11 cellular contexts compared by ENCODE assay signal in the genomic region with DNA sequence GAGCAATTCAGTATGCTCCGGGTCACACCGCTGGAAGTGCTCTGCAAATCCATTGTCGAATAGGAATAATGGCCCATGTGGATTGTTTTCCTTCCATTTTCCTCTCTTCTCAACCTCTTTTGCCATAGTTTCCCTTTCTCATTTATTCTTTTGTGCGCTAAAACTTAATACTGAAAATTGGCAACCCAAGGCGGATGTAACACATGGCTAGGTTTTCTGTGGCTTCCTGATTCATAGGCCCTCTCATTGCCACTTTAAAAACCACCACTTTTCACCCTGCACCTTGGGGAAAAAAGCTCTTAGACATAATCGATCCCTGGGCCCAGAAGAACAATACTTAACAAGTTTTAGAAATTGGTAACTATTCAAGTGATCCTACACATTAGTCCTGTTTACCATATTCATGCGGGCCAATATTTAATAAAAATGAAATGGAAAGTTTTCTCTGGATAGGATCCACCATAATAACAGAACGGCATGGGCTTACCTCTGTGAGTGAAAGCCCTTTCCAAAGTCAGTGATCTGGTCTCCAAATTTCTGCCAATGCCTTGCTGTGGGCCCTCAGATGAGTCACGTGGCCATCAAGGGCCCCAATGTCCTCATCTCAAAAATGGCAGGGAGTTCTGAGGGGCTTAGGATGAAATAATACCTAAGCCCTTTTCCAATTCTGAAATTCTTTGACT. TPM values are rescaled to one million over a fixed set of nuclear protein-coding genes. Genes with fewer than 3 reads are reported as not detected.
DNase-seq lines count a peak whose midpoint lies in the region; ATAC-seq and TF ChIP-seq lines count a peak whose summit lies in the region.
"Had no signal": no experiment of that assay in that cellular context is flagged by ENCODE, and none has a peak within 500 bp of the region (broad histone marks: within the 10 kb centered on the region; RNA-seq: fewer than 3 reads in every experiment).

No MANE protein-coding gene starts in this region.

- no peaks in the 10 kb centered on the region for H3K27me3 ChIP-seq in GM23338 (ENCODE audit: insufficient read depth)
- no peaks in the 10 kb centered on the region for H3K27me3 ChIP-seq in OCI-LY1 (ENCODE audit: insufficient read depth, low read length)
- H3K27me3 ChIP-seq in spleen (replicated peaks in 1 of 7), result no peaks in the 10 kb centered on the region

- H3K4me3 ChIP-seq in GM23338 (no peak overlapping the region), OCI-LY1 (ENCODE audit: low read depth, low read length, poor library complexity, severe bottlenecking) (peak overlapping the region; percentile 18), spleen (peak overlapping the region in 1 of 8 donors; percentile 33)

- H3K9ac ChIP-seq in OCI-LY1 (ENCODE audit: low read length), result peak overlapping the region; percentile 51

- H3K79me2 ChIP-seq in GM23338 (replicated peaks; ENCODE audit: insufficient read depth), result no peaks in the 10 kb centered on the region
- no peaks in the 10 kb centered on the region for H3K79me2 ChIP-seq in OCI-LY1 (ENCODE audit: insufficient read depth, low read length)

- ATAC-seq in activated CD8-positive, alpha-beta memory T cell treated with anti-CD3 and anti-CD28 coated beads, Interleukin-2, amount 10 ng/mL, durations not matched to agents 7 days and 5 days, result peak; percentile 34
- ATAC-seq in GM23338, result no peak
- ATAC-seq: left cardiac atrium had no signal

- H3K9me3 Mint-ChIP-seq in activated CD8-positive, alpha-beta memory T cell treated with anti-CD3 and anti-CD28 coated beads, Interleukin-2, amount 10 ng/mL, durations not matched to agents 7 days and 5 days (ENCODE audit: low read depth), result no peaks in the 10 kb centered on the region
- H3K9me3 Mint-ChIP-seq in GM23338, result no peaks in the 10 kb centered on the region

- no peaks in the 10 kb centered on the region for H4K20me1 ChIP-seq in GM23338 (replicated peaks; ENCODE audit: insufficient read depth)
- H4K20me1 ChIP-seq in OCI-LY1 (ENCODE audit: insufficient read depth, low read length), result no peaks in the 10 kb centered on the region

- no peak for TF ChIP-seq CTCF in GM23338 (conservative IDR thresholded peaks at IDR 0.05; ENCODE audit: low read depth in 2 of 2)
- TF ChIP-seq CTCF in OCI-LY1 (IDR thresholded peaks at IDR 0.05; ENCODE audit: low read length), result no peak
- no peak for TF ChIP-seq CTCF in spleen (IDR thresholded peaks at IDR 0.05 in 8 of 11, conservative IDR thresholded peaks at IDR 0.05 in 3 of 11)

- H3K36me3 ChIP-seq in GM23338 (ENCODE audit: insufficient read depth) (no peaks in the 10 kb centered on the region), OCI-LY1 (ENCODE audit: insufficient read depth, low read length) (peaks cover 73% of the 10 kb centered on the region), spleen (peaks cover 0 to 14% (median 0%) of the 10 kb centered on the region in 6 donors)

- no peak overlapping the region for H3K27ac ChIP-seq in GM23338 (ENCODE audit: low read depth)
- H3K27ac ChIP-seq in OCI-LY1 (ENCODE audit: low read depth, low read length, poor library complexity, severe bottlenecking), result peak overlapping the region; percentile 94
- H3K27ac ChIP-seq in spleen, result peak overlapping the region in 7 of 8 donors; percentile 27 to 74 (median 56)
- H3K27ac ChIP-seq: epithelial cell of prostate had no signal

- no peaks in the 10 kb centered on the region for H3K9me2 ChIP-seq in GM23338 (ENCODE audit: insufficient read depth)
- no peaks in the 10 kb centered on the region for H3K9me2 ChIP-seq in OCI-LY1 (ENCODE audit: low read depth, low read length)

- H3F3A ChIP-seq in GM23338 (replicated peaks; ENCODE audit: low read depth), result no peaks in the 10 kb centered on the region
- no peaks in the 10 kb centered on the region for H3F3A ChIP-seq in OCI-LY1 (ENCODE audit: insufficient read depth, low read length)

- H3K4me2 ChIP-seq in GM23338 (no peak overlapping the region), OCI-LY1 (ENCODE audit: low read length) (peak overlapping the region; percentile 61)

- no peaks in the 10 kb centered on the region for H3K4me1 ChIP-seq in GM23338 (ENCODE audit: insufficient read depth)
- peaks cover 77% of the 10 kb centered on the region for H3K4me1 ChIP-seq in OCI-LY1 (ENCODE audit: insufficient read depth, low read length, severe bottlenecking)
- peaks cover 16 to 85% (median 46%) of the 10 kb centered on the region in 6 donors for H3K4me1 ChIP-seq in spleen

- peaks cover 97% of the 10 kb centered on the region for H3K4me1 Mint-ChIP-seq in activated CD8-positive, alpha-beta memory T cell treated with anti-CD3 and anti-CD28 coated beads, Interleukin-2, amount 10 ng/mL, durations not matched to agents 7 days and 5 days
- H3K4me1 Mint-ChIP-seq in GM23338, result peaks cover 5% of the 10 kb centered on the region; the same call in 2 of the 3 replicates

- CTCF ChIA-PET in activated CD8-positive, alpha-beta memory T cell treated with anti-CD3 and anti-CD28 coated beads, Interleukin-2, amount 10 ng/mL, durations not matched to agents 7 days and 5 days (lab: Charles Lee), result interaction anchor here (1.1 to 6.4 kb wide), 7 partner anchors 11 to 67 kb away, joined by 3 to 29 read pairs (median 6); partner anchors contain the start of gene ITK

- H3K9me3 ChIP-seq in OCI-LY1 (ENCODE audit: low read length) (no peaks in the 10 kb centered on the region), spleen (no peaks in the 10 kb centered on the region)

- peaks cover 89% of the 10 kb centered on the region for H3K36me3 Mint-ChIP-seq in activated CD8-positive, alpha-beta memory T cell treated with anti-CD3 and anti-CD28 coated beads, Interleukin-2, amount 10 ng/mL, durations not matched to agents 7 days and 5 days
- H3K36me3 Mint-ChIP-seq in GM23338 (ENCODE audit: low read depth), result no peaks in the 10 kb centered on the region

- H2AFZ ChIP-seq in GM23338 (0 out of 2 replicates have a peak overlapping the region, but pooled peaks have one; percentile 66), OCI-LY1 (ENCODE audit: low read length) (peak overlapping the region; percentile 36; the same call in 1 of the 2 replicates)

- H3K27me3 Mint-ChIP-seq in activated CD8-positive, alpha-beta memory T cell treated with anti-CD3 and anti-CD28 coated beads, Interleukin-2, amount 10 ng/mL, durations not matched to agents 7 days and 5 days, result no peaks in the 10 kb centered on the region
- H3K27me3 Mint-ChIP-seq in GM23338 (ENCODE audit: insufficient read depth, low read depth, poor library complexity), result no peaks in the 10 kb centered on the region

- H3K27ac Mint-ChIP-seq in activated CD8-positive, alpha-beta memory T cell treated with anti-CD3 and anti-CD28 coated beads, Interleukin-2, amount 10 ng/mL, durations not matched to agents 7 days and 5 days, result peak overlapping the region; percentile 92
- no peak overlapping the region for H3K27ac Mint-ChIP-seq in GM23338

- WGBS in spleen, 5 donors, result 51 to 76% (median 59%) methylated on average over 9 of the region's 9 CpGs

- peak overlapping the region; percentile 65 for H3K4me3 Mint-ChIP-seq in activated CD8-positive, alpha-beta memory T cell treated with anti-CD3 and anti-CD28 coated beads, Interleukin-2, amount 10 ng/mL, durations not matched to agents 7 days and 5 days
- H3K4me3 Mint-ChIP-seq in GM23338, result no peak overlapping the region

- intact Hi-C loops in spleen (cut with DNase I; ENCODE audit: low total_unique reads), result no loop called here

- DNase-seq in activated CD8-positive, alpha-beta memory T cell treated with anti-CD3 and anti-CD28 coated beads, Interleukin-2, amount 10 ng/mL, durations not matched to agents 7 days and 5 days, result peak; percentile 74
- DNase-seq in activated CD8-positive, alpha-beta memory T cell treated with anti-CD3 and anti-CD28 coated beads for 24 hours, result no peak
- DNase-seq in GM23338 (ENCODE audit: low spot score) (no peak), spleen (no peak), RKO (ENCODE audit: low spot score) (no peak), NCI-H1048 (lab: John Stamatoyannopoulos, UW) (no peak), NCI-H1436 (lab: John Stamatoyannopoulos, UW) (no peak)
- DNase-seq: left cardiac atrium, NCI-H1694 treated with DMSO at 0.1 percent for 48 hours had no signal

- TF ChIP-seq POLR2A in spleen (IDR thresholded peaks at IDR 0.05), result no peak

TF ChIP-seq in GM23338, 12 proteins besides CTCF, POLR2A, EP300 and RAD21:
- TF ChIP-seq EZH2 (IDR thresholded peaks at IDR 0.05; ENCODE audit: low read depth, unreplicated experiment), result no peak
- no peak for TF ChIP-seq NANOG (IDR thresholded peaks at IDR 0.05; ENCODE audit: borderline replicate concordance)
- no peak for TF ChIP-seq JUNB (IDR thresholded peaks at IDR 0.05; ENCODE audit: unreplicated experiment)
- no peak for TF ChIP-seq STAT1 (IDR thresholded peaks at IDR 0.05; ENCODE audit: unreplicated experiment)
- TF ChIP-seq POLR2AphosphoS5 (IDR thresholded peaks at IDR 0.05; ENCODE audit: low read depth), result no peak
TF ChIP-seq in GM23338: peak in this region for 0.

RNA-seq across cellular contexts. Expression of gene ITK, which starts 34.6 kb away (rescaled TPM):
- total RNA-seq in activated CD8-positive, alpha-beta memory T cell treated with anti-CD3 and anti-CD28 coated beads, Interleukin-2, amount 10 ng/mL, durations not matched to agents 7 days and 5 days, result 100 to 1,000 TPM; 209 to 215 TPM
- total RNA-seq in GM23338 (2014; rRNA removed; shearing (Covaris generic)), result not detected in 2 replicates
- polyA plus RNA-seq in GM23338 (2016; fragmentation: Nextera tagmentation; extraction: Ambion mirVana) (0.08 TPM in 1 of 2 replicates, not detected in the other), spleen (10 to 100 TPM in 1 of 3 donors, 1 to 10 TPM in 2; 5.6 to 12.1 (median 8.0) TPM)
- total RNA-seq in spleen, result 10 to 100 TPM; 34.1 to 81.1 (median 45.6) TPM

RNA-seq across cellular contexts. Expression of gene GARIN3, which starts 49.2 kb away (rescaled TPM):
- total RNA-seq in activated CD8-positive, alpha-beta memory T cell treated with anti-CD3 and anti-CD28 coated beads, Interleukin-2, amount 10 ng/mL, durations not matched to agents 7 days and 5 days, result under 1 TPM in 1 of 2 experiments, not detected in 1; 0.09 TPM
- not detected in 2 replicates for total RNA-seq in GM23338 (2014; rRNA removed; shearing (Covaris generic))
- polyA plus RNA-seq in GM23338 (2016; fragmentation: Nextera tagmentation; extraction: Ambion mirVana) (not detected in 2 replicates), spleen (not detected)
- total RNA-seq in spleen, result not detected
- total RNA-seq: left cardiac atrium had no signal

RNA-seq across cellular contexts. Expression of gene CYFIP2, which starts 50.6 kb away (rescaled TPM):
- total RNA-seq in activated CD8-positive, alpha-beta memory T cell treated with anti-CD3 and anti-CD28 coated beads, Interleukin-2, amount 10 ng/mL, durations not matched to agents 7 days and 5 days, result 100 to 1,000 TPM; 382 to 438 TPM
- total RNA-seq in GM23338 (2014; rRNA removed; shearing (Covaris generic)), result 78.4 and 98.4 TPM in 2 replicates
- polyA plus RNA-seq in GM23338 (2016; fragmentation: Nextera tagmentation; extraction: Ambion mirVana) (54.1 and 58.9 TPM in 2 replicates), spleen (10 to 100 TPM; 74.8 to 83.4 (median 75.1) TPM)
- 100 to 1,000 TPM; 123 to 232 (median 198) TPM for total RNA-seq in spleen

Comparison
In these comparisons a context has a peak if more than half of its experiments do, and no peak if none do; other contexts are left out.
1. RNA of gene ITK, which starts 34.6 kb away (total RNA-seq): 209 to 215 TPM in activated CD8-positive, alpha-beta memory T cell treated with anti-CD3 and anti-CD28 coated beads, Interleukin-2, amount 10 ng/mL, durations not matched to agents 7 days and 5 days and 34.1 to 81.1 TPM in spleen; not detected in GM23338; every median in the first group is over 10 times any median in the second.